16 cellular contexts compared by ENCODE assay signal in genomic region chr19:15358918-15359317, GRCh38. TPM values are rescaled to one million over a fixed set of nuclear protein-coding genes. Genes with fewer than 3 reads are reported as not detected.
DNase-seq lines count a peak whose midpoint lies in the region; ATAC-seq lines count a peak whose summit lies in the region.
"Had no signal": no experiment of that assay in that cellular context is flagged by ENCODE, and none has a peak within 500 bp of the region (broad histone marks: within the 10 kb centered on the region; RNA-seq: fewer than 3 reads in every experiment).

No MANE protein-coding gene starts in this region.

- H2AK5ac ChIP-seq in trophoblast cell (ENCODE audit: low read length): no peak overlapping the region

- no peak overlapping the region for H3K4me3 Mint-ChIP-seq in activated T-cell treated with anti-CD3 and anti-CD28 coated beads, Interleukin-2, amount 50 U/mL, for 24 hours
- H3K4me3 Mint-ChIP-seq in activated T-cell treated with anti-CD3 and anti-CD28 coated beads, Interleukin-2, amount 50 U/mL, for 4 hours: no peak overlapping the region
- no peak overlapping the region for H3K4me3 Mint-ChIP-seq in activated T-helper 1 cell treated with anti-CD3 and anti-CD28 coated beads, Interleukin-12 subunit alpha, Interleukin-12 subunit beta, Interleukin-2, Interleukin-4 antibody, amounts not matched to agents 30 ng/mL and 10 ng/mL and 1 ng/mL, durations not matched to agents 14 hours and 24 hours and 36 hours

- no peaks in the 10 kb centered on the region for H3K9me3 ChIP-seq in trophoblast cell (ENCODE audit: insufficient read depth, low read depth, low read length)
- H3K9me3 ChIP-seq: left lung, suprapubic skin had no signal

- H3K79me1 ChIP-seq in trophoblast cell (ENCODE audit: low read length): no peaks in the 10 kb centered on the region

- no peak overlapping the region for H3K4ac ChIP-seq in trophoblast cell (ENCODE audit: low read depth, low read length)

- no peak overlapping the region for H2BK12ac ChIP-seq in trophoblast cell (ENCODE audit: low read length)

- H3K4me2 ChIP-seq in trophoblast cell (ENCODE audit: low read length): no peak overlapping the region

- no peak overlapping the region for H3K9ac ChIP-seq in trophoblast cell (ENCODE audit: low read length)

- no CpG with 5 or more reads among the region's 3 CpGs for WGBS in trophoblast cell (ENCODE audit: extremely low coverage, insufficient coverage, insufficient read length)

- no peaks in the 10 kb centered on the region for H3K27me3 Mint-ChIP-seq in activated T-cell treated with anti-CD3 and anti-CD28 coated beads, Interleukin-2, amount 50 U/mL, for 24 hours
- no peaks in the 10 kb centered on the region for H3K27me3 Mint-ChIP-seq in activated T-cell treated with anti-CD3 and anti-CD28 coated beads, Interleukin-2, amount 50 U/mL, for 4 hours (ENCODE audit: low read depth)
- H3K27me3 Mint-ChIP-seq in activated T-helper 1 cell treated with anti-CD3 and anti-CD28 coated beads, Interleukin-12 subunit alpha, Interleukin-12 subunit beta, Interleukin-2, Interleukin-4 antibody, amounts not matched to agents 30 ng/mL and 10 ng/mL and 1 ng/mL, durations not matched to agents 14 hours and 24 hours and 36 hours (ENCODE audit: insufficient read depth): no peaks in the 10 kb centered on the region

- H3K27me3 ChIP-seq in trophoblast cell (ENCODE audit: insufficient read depth, low read length): no peaks in the 10 kb centered on the region
- H3K27me3 ChIP-seq: left lung, suprapubic skin had no signal

- no peaks in the 10 kb centered on the region for H3K4me1 ChIP-seq in trophoblast cell (ENCODE audit: control insufficient read depth in 1 of 2, insufficient read depth in 2 of 2, low read length in 2 of 2)
- H3K4me1 ChIP-seq: suprapubic skin had no signal

- H3K79me2 ChIP-seq in trophoblast cell (ENCODE audit: control insufficient read depth, insufficient read depth, low read length, poor library complexity): no peaks in the 10 kb centered on the region

- H3K4me1 Mint-ChIP-seq in activated T-cell treated with anti-CD3 and anti-CD28 coated beads, Interleukin-2, amount 50 U/mL, for 24 hours (ENCODE audit: low read depth): peaks cover 6% of the 10 kb centered on the region
- H3K4me1 Mint-ChIP-seq in activated T-cell treated with anti-CD3 and anti-CD28 coated beads, Interleukin-2, amount 50 U/mL, for 4 hours (ENCODE audit: low read depth): no peaks in the 10 kb centered on the region
- H3K4me1 Mint-ChIP-seq in activated T-helper 1 cell treated with anti-CD3 and anti-CD28 coated beads, Interleukin-12 subunit alpha, Interleukin-12 subunit beta, Interleukin-2, Interleukin-4 antibody, amounts not matched to agents 30 ng/mL and 10 ng/mL and 1 ng/mL, durations not matched to agents 14 hours and 24 hours and 36 hours (ENCODE audit: low read depth): no peaks in the 10 kb centered on the region

- ATAC-seq in activated T-cell treated with anti-CD3 and anti-CD28 coated beads, Interleukin-2, amount 50 U/mL, for 4 hours: no peak
- ATAC-seq: left lung had no signal

- H2BK5ac ChIP-seq in trophoblast cell (ENCODE audit: low read depth, low read length, poor library complexity): no peak overlapping the region

- no peaks in the 10 kb centered on the region for H3K9me3 Mint-ChIP-seq in activated T-cell treated with anti-CD3 and anti-CD28 coated beads, Interleukin-2, amount 50 U/mL, for 24 hours
- no peaks in the 10 kb centered on the region for H3K9me3 Mint-ChIP-seq in activated T-cell treated with anti-CD3 and anti-CD28 coated beads, Interleukin-2, amount 50 U/mL, for 4 hours
- no peaks in the 10 kb centered on the region for H3K9me3 Mint-ChIP-seq in activated T-helper 1 cell treated with anti-CD3 and anti-CD28 coated beads, Interleukin-12 subunit alpha, Interleukin-12 subunit beta, Interleukin-2, Interleukin-4 antibody, amounts not matched to agents 30 ng/mL and 10 ng/mL and 1 ng/mL, durations not matched to agents 14 hours and 24 hours and 36 hours
- H3K9me3 Mint-ChIP-seq: activated T-helper 2 cell treated with anti-CD3 and anti-CD28 coated beads, Interferon-gamma antibody, Interleukin-2, Interleukin-4, amounts not matched to agents 10 μg/mL and 5 μg/mL and 100 μg/mL, durations not matched to agents 14 hours and 24 hours and 36 hours had no signal

- peak overlapping the region; percentile 53 for H3K27ac Mint-ChIP-seq in activated T-cell treated with anti-CD3 and anti-CD28 coated beads, Interleukin-2, amount 50 U/mL, for 24 hours
- H3K27ac Mint-ChIP-seq in activated T-helper 1 cell treated with anti-CD3 and anti-CD28 coated beads, Interleukin-12 subunit alpha, Interleukin-12 subunit beta, Interleukin-2, Interleukin-4 antibody, amounts not matched to agents 30 ng/mL and 10 ng/mL and 1 ng/mL, durations not matched to agents 14 hours and 24 hours and 36 hours: peak overlapping the region; percentile 53
- H3K27ac Mint-ChIP-seq: activated T-helper 2 cell treated with anti-CD3 and anti-CD28 coated beads, Interferon-gamma antibody, Interleukin-2, Interleukin-4, amounts not matched to agents 10 μg/mL and 5 μg/mL and 100 μg/mL, durations not matched to agents 14 hours and 24 hours and 36 hours had no signal

- DNase-seq in activated T-cell treated with anti-CD3 and anti-CD28 coated beads, Interleukin-2, amount 50 U/mL, for 24 hours: no peak
- DNase-seq in activated T-cell treated with anti-CD3 and anti-CD28 coated beads, Interleukin-2, amount 50 U/mL, for 4 hours: no peak
- DNase-seq in activated T-helper 1 cell treated with anti-CD3 and anti-CD28 coated beads, Interleukin-12 subunit alpha, Interleukin-12 subunit beta, Interleukin-2, Interleukin-4 antibody, amounts not matched to agents 30 ng/mL and 10 ng/mL and 1 ng/mL, durations not matched to agents 14 hours and 24 hours and 36 hours (ENCODE audit: low spot score): no peak
- DNase-seq in inferior parietal cortex (ENCODE audit: extremely low spot score) (peak; percentile 32), activated gamma-delta T cell treated with Interleukin-2 at 50 U/mL for 16 hours (no peak), trophoblast cell (no peak), kidney tubule cell (ENCODE audit: low spot score) (no peak)
- DNase-seq: activated CD4-positive, alpha-beta T cell treated with anti-CD3 and anti-CD28 coated beads for 4 hours; COR-L47; MM.1S; NCI-H748 treated with DMSO at 0.1 percent for 48 hours; stimulated activated CD4-positive, alpha-beta T cell treated with anti-CD3 and anti-CD28 coated beads, Interleukin-15, amount 100 ng/mL, for 24 hours had no signal

- H4K12ac ChIP-seq in trophoblast cell (ENCODE audit: low read depth, low read length): no peak overlapping the region

- H2BK120ac ChIP-seq in trophoblast cell (ENCODE audit: insufficient read depth, low read length, poor library complexity): no peak overlapping the region

- H3K14ac ChIP-seq in trophoblast cell (ENCODE audit: low read length): no peak overlapping the region

- no peak overlapping the region for H3K23ac ChIP-seq in trophoblast cell (ENCODE audit: low read length)

- H4K8ac ChIP-seq in trophoblast cell (ENCODE audit: low read depth, low read length): no peak overlapping the region

- H3K36me3 ChIP-seq in trophoblast cell (ENCODE audit: control insufficient read depth in 1 of 2, insufficient read depth in 2 of 2, low read length in 2 of 2): peaks cover 63 to 67% of the 10 kb centered on the region in 2 experiments

- intact Hi-C loops in activated T-helper 1 cell treated with anti-CD3 and anti-CD28 coated beads, Interleukin-12 subunit alpha, Interleukin-12 subunit beta, Interleukin-2, Interleukin-4 antibody, amounts not matched to agents 30 ng/mL and 10 ng/mL and 1 ng/mL, durations not matched to agents 14 hours and 24 hours and 36 hours (cut with micrococcal nuclease): no loop called here

- no peak overlapping the region for H4K91ac ChIP-seq in trophoblast cell (ENCODE audit: low read depth, low read length)

- no peak overlapping the region for H3K18ac ChIP-seq in trophoblast cell (ENCODE audit: low read length)

- H3K27ac ChIP-seq in temporal lobe (ENCODE audit: low read depth, low read length) (peak overlapping the region; percentile 65), trophoblast cell (ENCODE audit: low read depth, low read length) (no peak overlapping the region)
- H3K27ac ChIP-seq: left lung, suprapubic skin had no signal

- no peak overlapping the region for H2AFZ ChIP-seq in trophoblast cell (ENCODE audit: insufficient read depth, low read length, poor library complexity)

- no peak overlapping the region for H3K4me3 ChIP-seq in trophoblast cell (ENCODE audit: low read depth, low read length)
- H3K4me3 ChIP-seq: left lung, suprapubic skin had no signal

- H3K36me3 Mint-ChIP-seq in activated T-cell treated with anti-CD3 and anti-CD28 coated beads, Interleukin-2, amount 50 U/mL, for 24 hours (ENCODE audit: low read depth): peaks cover 83% of the 10 kb centered on the region
- peaks cover 50% of the 10 kb centered on the region for H3K36me3 Mint-ChIP-seq in activated T-cell treated with anti-CD3 and anti-CD28 coated beads, Interleukin-2, amount 50 U/mL, for 4 hours (ENCODE audit: insufficient read depth)
- H3K36me3 Mint-ChIP-seq in activated T-helper 1 cell treated with anti-CD3 and anti-CD28 coated beads, Interleukin-12 subunit alpha, Interleukin-12 subunit beta, Interleukin-2, Interleukin-4 antibody, amounts not matched to agents 30 ng/mL and 10 ng/mL and 1 ng/mL, durations not matched to agents 14 hours and 24 hours and 36 hours (ENCODE audit: low read depth): peaks cover 41% of the 10 kb centered on the region

RNA-seq across cellular contexts. Expression of gene AKAP8, which starts 20.7 kb away (rescaled TPM):
- total RNA-seq in activated T-cell treated with anti-CD3 and anti-CD28 coated beads, Interleukin-2, amount 50 U/mL, for 4 hours: 10 to 100 TPM; 83.0 to 88.8 (median 88.0) TPM
- total RNA-seq in activated T-helper 1 cell treated with anti-CD3 and anti-CD28 coated beads, Interleukin-12 subunit alpha, Interleukin-12 subunit beta, Interleukin-2, Interleukin-4 antibody, amounts not matched to agents 30 ng/mL and 10 ng/mL and 1 ng/mL, durations not matched to agents 14 hours and 24 hours and 36 hours: 52.7 and 57.5 TPM in 2 replicates
- total RNA-seq in temporal lobe: 10.8 TPM
- polyA plus RNA-seq in trophoblast cell (2013): 40.6 and 42.9 TPM in 2 replicates

RNA-seq across cellular contexts. Expression of gene BRD4, which starts 26.6 kb away (rescaled TPM):
- total RNA-seq in activated T-cell treated with anti-CD3 and anti-CD28 coated beads, Interleukin-2, amount 50 U/mL, for 4 hours: 100 to 1,000 TPM; 102 to 113 (median 112) TPM
- 122 and 129 TPM in 2 replicates for total RNA-seq in activated T-helper 1 cell treated with anti-CD3 and anti-CD28 coated beads, Interleukin-12 subunit alpha, Interleukin-12 subunit beta, Interleukin-2, Interleukin-4 antibody, amounts not matched to agents 30 ng/mL and 10 ng/mL and 1 ng/mL, durations not matched to agents 14 hours and 24 hours and 36 hours
- 11.8 TPM for total RNA-seq in temporal lobe
- polyA plus RNA-seq in trophoblast cell (2013): 188 and 191 TPM in 2 replicates

RNA-seq across cellular contexts. Expression of gene AKAP8L, which starts 59.9 kb away (rescaled TPM):
- 10 to 100 TPM; 65.3 to 67.6 (median 65.5) TPM for total RNA-seq in activated T-cell treated with anti-CD3 and anti-CD28 coated beads, Interleukin-2, amount 50 U/mL, for 4 hours
- total RNA-seq in activated T-helper 1 cell treated with anti-CD3 and anti-CD28 coated beads, Interleukin-12 subunit alpha, Interleukin-12 subunit beta, Interleukin-2, Interleukin-4 antibody, amounts not matched to agents 30 ng/mL and 10 ng/mL and 1 ng/mL, durations not matched to agents 14 hours and 24 hours and 36 hours: 73.8 and 77.9 TPM in 2 replicates
- 52.9 TPM for total RNA-seq in temporal lobe
- polyA plus RNA-seq in trophoblast cell (2013): 92.6 and 94.5 TPM in 2 replicates
